Comparison of ENCODE assay signal across 1 cellular context in genomic region chr20:23327617-23328333, GRCh38.
TF ChIP-seq lines count a peak whose summit lies in the region.

No MANE protein-coding gene starts in this region.

TF ChIP-seq in HepG2, 621 proteins besides CTCF, POLR2A, EP300 and RAD21:
- TF ChIP-seq ZNF768 (CRISPR knock-in tag; IDR thresholded peaks at IDR 0.05), result 0 out of 2 replicates have a peak, but pooled peaks have one; percentile 8
- TF ChIP-seq HNRNPL (IDR thresholded peaks at IDR 0.05; ENCODE audit: low read depth, low read length), result no peak
- TF ChIP-seq CHD4 (IDR thresholded peaks at IDR 0.05; ENCODE audit: borderline replicate concordance, low read length), result no peak
- TF ChIP-seq ZNF674 (CRISPR knock-in tag; IDR thresholded peaks at IDR 0.05; ENCODE audit: low read depth), result no peak
- TF ChIP-seq SP4 (CRISPR knock-in tag; IDR thresholded peaks at IDR 0.05), result no peak
- TF ChIP-seq, protein P1, sequence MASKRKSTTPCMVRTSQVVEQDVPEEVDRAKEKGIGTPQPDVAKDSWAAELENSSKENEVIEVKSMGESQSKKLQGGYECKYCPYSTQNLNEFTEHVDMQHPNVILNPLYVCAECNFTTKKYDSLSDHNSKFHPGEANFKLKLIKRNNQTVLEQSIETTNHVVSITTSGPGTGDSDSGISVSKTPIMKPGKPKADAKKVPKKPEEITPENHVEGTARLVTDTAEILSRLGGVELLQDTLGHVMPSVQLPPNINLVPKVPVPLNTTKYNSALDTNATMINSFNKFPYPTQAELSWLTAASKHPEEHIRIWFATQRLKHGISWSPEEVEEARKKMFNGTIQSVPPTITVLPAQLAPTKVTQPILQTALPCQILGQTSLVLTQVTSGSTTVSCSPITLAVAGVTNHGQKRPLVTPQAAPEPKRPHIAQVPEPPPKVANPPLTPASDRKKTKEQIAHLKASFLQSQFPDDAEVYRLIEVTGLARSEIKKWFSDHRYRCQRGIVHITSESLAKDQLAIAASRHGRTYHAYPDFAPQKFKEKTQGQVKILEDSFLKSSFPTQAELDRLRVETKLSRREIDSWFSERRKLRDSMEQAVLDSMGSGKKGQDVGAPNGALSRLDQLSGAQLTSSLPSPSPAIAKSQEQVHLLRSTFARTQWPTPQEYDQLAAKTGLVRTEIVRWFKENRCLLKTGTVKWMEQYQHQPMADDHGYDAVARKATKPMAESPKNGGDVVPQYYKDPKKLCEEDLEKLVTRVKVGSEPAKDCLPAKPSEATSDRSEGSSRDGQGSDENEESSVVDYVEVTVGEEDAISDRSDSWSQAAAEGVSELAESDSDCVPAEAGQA (IDR thresholded peaks at IDR 0.05; ENCODE audit: low read depth), result no peak
- TF ChIP-seq, protein P1 (CRISPR knock-in tag; IDR thresholded peaks at IDR 0.05; ENCODE audit: borderline replicate concordance), result no peak
- no peak for TF ChIP-seq CEBPG (CRISPR knock-in tag; IDR thresholded peaks at IDR 0.05)
